In genomic region chr11:121471167-121471566, GRCh38 we compare ENCODE assay signal across 1 cellular context.
TF ChIP-seq lines count a peak whose summit lies in the region.

No MANE protein-coding gene starts in this region.

TF ChIP-seq in GM12878, 131 proteins besides CTCF, POLR2A, EP300 and RAD21:
- no peak for TF ChIP-seq SMC3 (IDR thresholded peaks at IDR 0.05; ENCODE audit: borderline replicate concordance, low read length)
- TF ChIP-seq HDGF (IDR thresholded peaks at IDR 0.05) = no peak
- TF ChIP-seq NKRF (conservative IDR thresholded peaks at IDR 0.05) = no peak
- TF ChIP-seq ATF7 (IDR thresholded peaks at IDR 0.05; ENCODE audit: low read depth) = no peak
- TF ChIP-seq IKZF1 (conservative IDR thresholded peaks at IDR 0.05) = no peak
- no peak for TF ChIP-seq RCOR1 (conservative IDR thresholded peaks at IDR 0.05; ENCODE audit: low read depth, low read length)
- no peak for TF ChIP-seq ZNF384 (IDR thresholded peaks at IDR 0.05; ENCODE audit: borderline replicate concordance, low read depth, low read length)
- TF ChIP-seq CEBPZ (IDR thresholded peaks at IDR 0.05; ENCODE audit: low read depth, low read length) = no peak
- TF ChIP-seq HCFC1 (IDR thresholded peaks at IDR 0.05; ENCODE audit: low read length) = no peak
- no peak for TF ChIP-seq PAX8 (IDR thresholded peaks at IDR 0.05)
- no peak for TF ChIP-seq HSF1 (IDR thresholded peaks at IDR 0.05; ENCODE audit: low read depth, low read length)
- TF ChIP-seq JUND (IDR thresholded peaks at IDR 0.05; ENCODE audit: low read depth, low read length) = no peak
- TF ChIP-seq TARDBP (IDR thresholded peaks at IDR 0.05; ENCODE audit: borderline replicate concordance) = no peak
- TF ChIP-seq USF2 (IDR thresholded peaks at IDR 0.05; ENCODE audit: borderline replicate concordance, low read depth, low read length) = no peak
- no peak for TF ChIP-seq CEBPB (IDR thresholded peaks at IDR 0.05; ENCODE audit: borderline replicate concordance in 1 of 2, low read depth in 2 of 2, low read length in 2 of 2)
- TF ChIP-seq RB1 (IDR thresholded peaks at IDR 0.05; ENCODE audit: borderline replicate concordance) = no peak
TF ChIP-seq in GM12878: peak in this region for 0.
